8 cellular contexts compared by ENCODE assay signal in the genomic region with DNA sequence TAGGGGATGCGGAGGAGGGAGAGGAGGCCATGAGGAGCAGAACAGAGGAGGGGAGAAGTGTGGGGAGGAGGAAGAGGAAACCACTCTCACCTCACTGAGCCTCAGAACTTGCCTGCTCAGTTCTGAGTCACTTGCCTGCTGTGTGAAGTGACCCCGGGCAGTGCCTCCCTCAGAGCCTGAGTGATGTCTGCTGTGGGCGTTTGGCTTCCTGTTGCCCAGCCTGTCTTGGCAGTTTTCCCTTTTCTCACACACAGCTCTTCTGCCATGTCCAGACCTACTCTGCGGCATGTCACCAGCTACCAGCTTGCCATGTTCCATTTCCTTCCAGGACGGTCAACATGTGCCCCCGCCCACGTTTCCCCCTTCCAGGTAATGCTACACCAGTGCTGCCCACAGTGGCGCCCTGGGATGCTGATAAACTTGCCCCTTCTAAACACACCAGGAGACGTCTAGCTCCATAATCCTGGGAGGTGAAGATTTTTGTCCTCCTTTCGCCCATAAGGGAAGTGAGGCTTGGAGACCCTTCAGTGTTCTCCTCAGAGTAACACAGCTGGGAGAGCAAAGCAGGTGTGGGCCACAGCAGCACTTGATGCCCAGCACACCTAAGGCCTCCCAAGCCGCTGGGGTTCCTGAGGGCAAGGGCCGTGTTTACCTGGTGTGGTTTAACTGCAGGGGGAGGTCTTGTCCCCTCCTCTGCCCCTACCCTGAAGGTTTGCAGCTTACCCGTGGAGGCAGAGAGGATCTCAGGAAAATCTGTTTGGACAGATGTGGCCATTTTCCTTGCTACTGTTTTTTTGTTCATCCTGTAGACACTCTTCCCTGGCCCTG.
DNase-seq lines count a peak whose midpoint lies in the region; ATAC-seq and TF ChIP-seq lines count a peak whose summit lies in the region.

No MANE protein-coding gene starts in this region.

- H3K36me3 Mint-ChIP-seq in chondrocyte (ENCODE audit: low read depth), result no peaks in the 10 kb centered on the region

- H3K4me1 Mint-ChIP-seq in chondrocyte (ENCODE audit: low read depth), result peaks cover 9% of the 10 kb centered on the region

- H3K4me3 Mint-ChIP-seq in chondrocyte (ENCODE audit: unreplicated experiment), result no peak overlapping the region

- in situ Hi-C loops in G401 (cut with HindIII; ENCODE audit: low sequenced_read_pairs), result no loop called here

- no peak for ATAC-seq in HG02610 (IDR thresholded peaks at IDR 0.05; ENCODE audit: unreplicated experiment)

- no peaks in the 10 kb centered on the region for H3K9me3 Mint-ChIP-seq in chondrocyte (ENCODE audit: low read depth)

- DNase-seq in G401 (ENCODE audit: low spot score), result peak; percentile 84
- peak; percentile 71 for DNase-seq in NK-92 treated with Interleukin-12 subunit alpha and Interleukin-12 subunit beta, amount 100 ng/mL, for 24 hours (lab: John Stamatoyannopoulos, UW)
- no peak for DNase-seq in chondrocyte (ENCODE audit: low spot score)
- DNase-seq in posterior vena cava (ENCODE audit: low spot score), result peak; percentile 78
- no peak for DNase-seq in NCI-H345 (lab: John Stamatoyannopoulos, UW)
- no peak for DNase-seq in NCI-H1436 (lab: John Stamatoyannopoulos, UW)
- DNase-seq in iPS-NIHi11 (ENCODE audit: low spot score), result no peak

- peaks cover 24% of the 10 kb centered on the region for H3K27me3 Mint-ChIP-seq in chondrocyte (ENCODE audit: low read depth)

- H3K27ac Mint-ChIP-seq in chondrocyte (ENCODE audit: unreplicated experiment), result peak overlapping the region; percentile 66

- intact Hi-C loops in posterior vena cava (cut with DNase I), result no loop called here

- no peak for TF ChIP-seq CTCF in chondrocyte (IDR thresholded peaks at IDR 0.05)

Comparison
In these comparisons a context has a peak if more than half of its experiments do, and no peak if none do; other contexts are left out.
1. DNase-seq: peak in G401 (single experiment), NK-92 treated with Interleukin-12 subunit alpha and Interleukin-12 subunit beta, amount 100 ng/mL, for 24 hours (single experiment) and posterior vena cava (single experiment); none in chondrocyte (single experiment), NCI-H345 (single experiment), NCI-H1436 (single experiment) and iPS-NIHi11 (single experiment).